ENCODE assay signal across 10 cellular contexts in genomic region chr17:3893720-3894116, GRCh38. TPM values are rescaled to one million over a fixed set of nuclear protein-coding genes. Genes with fewer than 3 reads are reported as not detected.
A peak's percentile ranks its signal among the peaks of the same experiment; 100 is the strongest.
DNase-seq lines count a peak whose midpoint lies in the region; TF ChIP-seq lines count a peak whose summit lies in the region.
"Had no signal": no experiment of that assay in that cellular context is flagged by ENCODE, and none has a peak within 500 bp of the region (broad histone marks: within the 10 kb centered on the region; RNA-seq: fewer than 3 reads in every experiment).

No MANE protein-coding gene starts in this region.

- H3K27ac ChIP-seq in ascending aorta (peak overlapping the region; percentile 66 to 73), mesodermal cell (ENCODE audit: low read depth, low read length, severe bottlenecking) (no peak overlapping the region), transverse colon (peak overlapping the region; percentile 86 to 93 (median 90))
- H3K27ac ChIP-seq: epithelial cell of prostate had no signal

- intact Hi-C loops in ascending aorta (cut with DNase I) (loop anchor here (5.0 kb wide), 2 partner anchors 46 to 249 kb away; partner anchors contain the start of genes CYB5D2, NCBP3 and ZZEF1), transverse colon (cut with DNase I; ENCODE audit: low total_unique reads) (no loop called here)

- H3K27me3 ChIP-seq in ascending aorta: no peaks in the 10 kb centered on the region
- no peaks in the 10 kb centered on the region for H3K27me3 ChIP-seq in transverse colon

- H3K4me1 ChIP-seq in ascending aorta (peaks cover 20 to 51% of the 10 kb centered on the region in 2 donors), mesodermal cell (ENCODE audit: control insufficient read depth, insufficient read depth, low read length, poor library complexity, severe bottlenecking) (peaks cover 33% of the 10 kb centered on the region), transverse colon (peaks cover 40 to 66% (median 60%) of the 10 kb centered on the region in 4 donors)

- no peak for TF ChIP-seq POLR2A in transverse colon (IDR thresholded peaks at IDR 0.05)

- H3K9me3 ChIP-seq in ascending aorta (no peaks in the 10 kb centered on the region), mesodermal cell (ENCODE audit: control insufficient read depth, low read length) (no peaks in the 10 kb centered on the region), transverse colon (no peaks in the 10 kb centered on the region)

- WGBS in mesodermal cell (ENCODE audit: insufficient coverage in 2 of 2), 2 experiments: 83 to 93% methylated on average over 6 to 7 of the region's 7 CpGs
- WGBS in transverse colon (ENCODE audit: low coverage in 1 of 2), 2 donors: 60% methylated on average over 7 of the region's 7 CpGs; no CpG with 5 or more reads in 1 of the 2 donors

- H3K4me3 ChIP-seq in ascending aorta: peak overlapping the region; percentile 83 to 87
- peak overlapping the region; percentile 45 for H3K4me3 ChIP-seq in mesodermal cell (ENCODE audit: extremely low read depth, insufficient read depth, low read length, poor library complexity, severe bottlenecking)
- H3K4me3 ChIP-seq in transverse colon: peak overlapping the region in 2 of 4 donors; percentile 62 to 67

- in situ Hi-C loops in transverse colon (cut with MboI; ENCODE audit: low pct_ligation_motif_present in 1 of 4, low pct_unique_long_range_greater_than_20kb in 1 of 4, low sequenced_read_pairs in 3 of 4): no loop called here

- H3K4me1 Mint-ChIP-seq in activated naive CD4-positive, alpha-beta T cell treated with anti-CD3 and anti-CD28 coated beads, Interleukin-2, amount 50 U/mL, for 24 hours: peaks cover 25% of the 10 kb centered on the region

- no peaks in the 10 kb centered on the region for H3K9me3 Mint-ChIP-seq in activated naive CD4-positive, alpha-beta T cell treated with anti-CD3 and anti-CD28 coated beads, Interleukin-2, amount 50 U/mL, for 24 hours

- H3K27me3 Mint-ChIP-seq in activated naive CD4-positive, alpha-beta T cell treated with anti-CD3 and anti-CD28 coated beads, Interleukin-2, amount 50 U/mL, for 24 hours: no peaks in the 10 kb centered on the region

- H3K4me3 Mint-ChIP-seq in activated naive CD4-positive, alpha-beta T cell treated with anti-CD3 and anti-CD28 coated beads, Interleukin-2, amount 50 U/mL, for 24 hours: peak overlapping the region; percentile 85

- no peaks in the 10 kb centered on the region for H3K36me3 Mint-ChIP-seq in activated naive CD4-positive, alpha-beta T cell treated with anti-CD3 and anti-CD28 coated beads, Interleukin-2, amount 50 U/mL, for 24 hours

- no peaks in the 10 kb centered on the region for H3K36me3 ChIP-seq in ascending aorta
- H3K36me3 ChIP-seq in mesodermal cell (ENCODE audit: control insufficient read depth, insufficient read depth, low read length): no peaks in the 10 kb centered on the region
- H3K36me3 ChIP-seq in transverse colon: no peaks in the 10 kb centered on the region

- no peak for TF ChIP-seq CTCF in ascending aorta (IDR thresholded peaks at IDR 0.05)
- no peak for TF ChIP-seq CTCF in transverse colon (IDR thresholded peaks at IDR 0.05)

- no peak for TF ChIP-seq EP300 in transverse colon (IDR thresholded peaks at IDR 0.05; ENCODE audit: low read depth)

- H3K27ac Mint-ChIP-seq in activated naive CD4-positive, alpha-beta T cell treated with anti-CD3 and anti-CD28 coated beads, Interleukin-2, amount 50 U/mL, for 24 hours: peak overlapping the region; percentile 85

- no peak for DNase-seq in activated naive CD4-positive, alpha-beta T cell treated with Interleukin-2 at 50 U/mL for 16 hours
- no peak for DNase-seq in ascending aorta (ENCODE audit: low spot score in 2 of 2)
- DNase-seq in transverse colon: no peak
- no peak for DNase-seq in cerebellar nuclear complex (lab: John Stamatoyannopoulos, UW)
- no peak for DNase-seq in NOMO-1 treated with DMSO at 0.1 percent for 48 hours (lab: John Stamatoyannopoulos, UW; ENCODE audit: unreplicated experiment)
- DNase-seq in stimulated activated CD4-positive, alpha-beta T cell treated with anti-CD3 and anti-CD28 coated beads, Interleukin-4, amount 100 ng/mL, for 1 hour: no peak

RNA-seq across cellular contexts. Expression of gene CAMKK1, which starts 0.9 kb away (rescaled TPM):
- total RNA-seq in ascending aorta (3.6 TPM), transverse colon (10 to 100 TPM in 1 of 4 donors, 1 to 10 TPM in 3; 2.9 to 31.0 (median 5.0) TPM)
- polyA plus RNA-seq in mesodermal cell (2013, experiment 1 of 2): 3.3 TPM
- polyA plus RNA-seq in mesodermal cell (2013, experiment 2 of 2): 2.5 TPM

RNA-seq across cellular contexts. Expression of gene P2RX1, which starts 22.5 kb away (rescaled TPM):
- total RNA-seq in ascending aorta: not detected
- 0.15 TPM for polyA plus RNA-seq in mesodermal cell (2013, experiment 1 of 2)
- 0.20 TPM for polyA plus RNA-seq in mesodermal cell (2013, experiment 2 of 2)
- total RNA-seq in transverse colon: 10 to 100 TPM in 1 of 4 donors, 1 to 10 TPM in 2, under 1 TPM in 1; 0.82 to 11.2 (median 7.0) TPM
- total RNA-seq: Daoy had no signal

RNA-seq across cellular contexts. Expression of gene NCBP3, which starts 47.7 kb away (rescaled TPM):
- total RNA-seq in ascending aorta: 3.9 TPM
- polyA plus RNA-seq in mesodermal cell (2013, experiment 1 of 2): 47.0 TPM
- 44.5 TPM for polyA plus RNA-seq in mesodermal cell (2013, experiment 2 of 2)
- 10 to 100 TPM; 28.9 to 55.6 (median 45.8) TPM for total RNA-seq in transverse colon
